8 cellular contexts compared by ENCODE assay signal in the genomic region with DNA sequence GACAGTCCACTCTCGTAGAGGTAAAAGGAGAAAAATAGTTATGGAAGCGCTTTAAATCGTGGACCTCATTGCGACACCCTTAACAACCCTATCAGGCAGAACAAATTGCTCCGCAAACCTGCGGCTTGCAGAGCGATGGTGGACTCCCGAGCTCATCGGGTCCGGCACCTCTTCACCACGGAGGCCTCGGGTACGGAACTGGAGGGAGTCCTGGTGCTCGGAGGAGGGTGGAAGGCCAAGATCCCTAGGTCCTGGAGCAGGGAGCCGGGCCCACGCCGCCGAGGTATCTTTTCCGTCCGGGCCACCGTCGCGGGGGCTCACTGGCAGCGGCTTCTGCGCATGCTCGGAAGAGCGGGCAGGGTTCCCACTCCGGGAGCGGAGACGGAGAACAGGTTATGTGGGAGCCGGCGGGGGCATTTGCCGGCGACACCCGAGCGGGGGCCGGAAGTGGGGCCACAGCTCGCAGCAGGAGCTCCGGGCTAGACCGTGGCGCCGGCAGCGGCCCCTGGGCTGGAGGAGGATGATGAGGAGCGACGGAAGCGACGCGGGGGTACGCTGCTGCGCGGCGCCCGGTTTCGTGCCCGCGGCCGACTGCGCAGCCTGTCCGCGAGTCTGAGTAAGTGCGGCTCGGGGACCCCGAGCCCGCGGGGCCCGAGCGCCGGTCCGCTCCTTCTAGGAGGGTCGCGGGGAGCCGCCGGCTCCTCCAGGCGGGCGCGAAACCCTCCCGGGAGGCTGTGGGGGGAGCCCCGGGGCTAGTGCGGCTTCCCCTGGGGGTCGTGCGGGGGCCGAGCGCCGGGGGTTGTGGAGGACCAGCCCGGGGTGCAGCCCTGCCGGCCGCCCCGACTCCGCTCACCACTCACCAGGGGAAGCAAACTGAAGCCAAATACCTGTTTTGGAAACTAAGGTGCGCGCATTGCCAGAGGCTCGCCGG. TPM values are rescaled to one million over a fixed set of nuclear protein-coding genes. Genes with fewer than 3 reads are reported as not detected.
DNase-seq lines count a peak whose midpoint lies in the region; ATAC-seq and TF ChIP-seq lines count a peak whose summit lies in the region.

A gene (plus strand): TSS at position 349 of the 931 bp plus-strand sequence. CDS start 10,827 bp downstream, outside the sequence.

- 0 out of 2 replicates have a peak, but pooled peaks cover 3% of the 10 kb centered on the region for H3F3A ChIP-seq in GM23338 (replicated peaks; ENCODE audit: low read depth)

- H2AFZ ChIP-seq in GM23338: peak within 1 kb of the TSS; percentile 98

- peaks cover 6% of the 10 kb centered on the region for H3K27me3 Mint-ChIP-seq in GM23338 (ENCODE audit: insufficient read depth, low read depth, poor library complexity)
- no peaks in the 10 kb centered on the region for H3K27me3 Mint-ChIP-seq in activated T-helper 2 cell treated with anti-CD3 and anti-CD28 coated beads, Interferon-gamma antibody, Interleukin-2, Interleukin-4, amounts not matched to agents 10 μg/mL and 5 μg/mL and 100 μg/mL, durations not matched to agents 14 hours and 24 hours and 36 hours (ENCODE audit: low read depth)
- H3K27me3 Mint-ChIP-seq in natural killer cell treated with Interleukin-12 subunit alpha and Interleukin-12 subunit beta and Interleukin-15 and Interleukin-18, amount 100 ng/mL, for 72 hours: no peaks in the 10 kb centered on the region

- peak; percentile 91 for DNase-seq in EL
- peak; percentile 95 for DNase-seq in GM23338 (ENCODE audit: low spot score)
- peak; percentile 89 to 90 for DNase-seq in Kasumi-1 (lab: John Stamatoyannopoulos, UW)
- DNase-seq in RPMI8226: peak; percentile 93
- peak; percentile 88 for DNase-seq in activated T-helper 2 cell treated with anti-CD3 and anti-CD28 coated beads, Interferon-gamma antibody, Interleukin-2, Interleukin-4, amounts not matched to agents 10 μg/mL and 5 μg/mL and 100 μg/mL, durations not matched to agents 14 hours and 24 hours and 36 hours (ENCODE audit: low spot score)
- DNase-seq in fibroblast of pulmonary artery (ENCODE audit: low read depth): peak; percentile 92
- peak; percentile 93 for DNase-seq in natural killer cell treated with Interleukin-12 subunit alpha and Interleukin-12 subunit beta and Interleukin-15 and Interleukin-18, amount 100 ng/mL, for 72 hours (ENCODE audit: low spot score)
- DNase-seq in stimulated activated naive CD4-positive, alpha-beta T cell treated with Interleukin-2 at 50 U/mL for 16 hours (lab: John Stamatoyannopoulos, UW): peak; percentile 91

- no peaks in the 10 kb centered on the region for H3K27me3 ChIP-seq in GM23338 (ENCODE audit: insufficient read depth)

- peaks cover 6% of the 10 kb centered on the region; the same call in 1 of the 2 replicates for H4K20me1 ChIP-seq in GM23338 (replicated peaks; ENCODE audit: insufficient read depth)

- TF ChIP-seq CTCF in GM23338 (conservative IDR thresholded peaks at IDR 0.05; ENCODE audit: low read depth in 2 of 2) (no peak), fibroblast of pulmonary artery (IDR thresholded peaks at IDR 0.05; ENCODE audit: low read length, missing control alignments) (no peak)

- intact Hi-C loops in activated T-helper 2 cell treated with anti-CD3 and anti-CD28 coated beads, Interferon-gamma antibody, Interleukin-2, Interleukin-4, amounts not matched to agents 10 μg/mL and 5 μg/mL and 100 μg/mL, durations not matched to agents 14 hours and 24 hours and 36 hours (cut with micrococcal nuclease): loop anchor here (1.0 to 5.0 kb wide), 3 partner anchors 697 to 1651 kb away; a partner anchor contains a TSS

- H3K79me2 ChIP-seq in GM23338 (replicated peaks; ENCODE audit: insufficient read depth): peaks cover 46% of the 10 kb centered on the region

- H3K36me3 ChIP-seq in GM23338 (ENCODE audit: insufficient read depth): no peaks in the 10 kb centered on the region

- peak within 1 kb of the TSS; percentile 87 for H3K4me2 ChIP-seq in GM23338

- H3K4me3 Mint-ChIP-seq in GM23338: peak within 1 kb of the TSS; percentile 91
- H3K4me3 Mint-ChIP-seq in activated T-helper 2 cell treated with anti-CD3 and anti-CD28 coated beads, Interferon-gamma antibody, Interleukin-2, Interleukin-4, amounts not matched to agents 10 μg/mL and 5 μg/mL and 100 μg/mL, durations not matched to agents 14 hours and 24 hours and 36 hours (ENCODE audit: low read depth): peak within 1 kb of the TSS; percentile 91
- H3K4me3 Mint-ChIP-seq in natural killer cell treated with Interleukin-12 subunit alpha and Interleukin-12 subunit beta and Interleukin-15 and Interleukin-18, amount 100 ng/mL, for 72 hours: peak within 1 kb of the TSS; percentile 93

- H3K36me3 Mint-ChIP-seq in GM23338 (ENCODE audit: low read depth): no peaks in the 10 kb centered on the region
- no peaks in the 10 kb centered on the region for H3K36me3 Mint-ChIP-seq in activated T-helper 2 cell treated with anti-CD3 and anti-CD28 coated beads, Interferon-gamma antibody, Interleukin-2, Interleukin-4, amounts not matched to agents 10 μg/mL and 5 μg/mL and 100 μg/mL, durations not matched to agents 14 hours and 24 hours and 36 hours (ENCODE audit: low read depth)
- peaks cover 6% of the 10 kb centered on the region for H3K36me3 Mint-ChIP-seq in natural killer cell treated with Interleukin-12 subunit alpha and Interleukin-12 subunit beta and Interleukin-15 and Interleukin-18, amount 100 ng/mL, for 72 hours

- peak within 1 kb of the TSS; percentile 93 for H3K4me3 ChIP-seq in GM23338
- H3K4me3 ChIP-seq in fibroblast of pulmonary artery (replicated peaks; ENCODE audit: low read depth, low read length): peak within 1 kb of the TSS; percentile 88

- peak within 1 kb of the TSS; percentile 95 for H3K27ac Mint-ChIP-seq in GM23338
- peak within 1 kb of the TSS; percentile 88 for H3K27ac Mint-ChIP-seq in activated T-helper 2 cell treated with anti-CD3 and anti-CD28 coated beads, Interferon-gamma antibody, Interleukin-2, Interleukin-4, amounts not matched to agents 10 μg/mL and 5 μg/mL and 100 μg/mL, durations not matched to agents 14 hours and 24 hours and 36 hours
- H3K27ac Mint-ChIP-seq in natural killer cell treated with Interleukin-12 subunit alpha and Interleukin-12 subunit beta and Interleukin-15 and Interleukin-18, amount 100 ng/mL, for 72 hours: peak within 1 kb of the TSS; percentile 95 to 97

- peak within 1 kb of the TSS; percentile 96 for H3K27ac ChIP-seq in GM23338 (ENCODE audit: low read depth)

- no peaks in the 10 kb centered on the region for H3K9me2 ChIP-seq in GM23338 (ENCODE audit: insufficient read depth)

- peaks cover 23% of the 10 kb centered on the region for H3K4me1 Mint-ChIP-seq in GM23338
- H3K4me1 Mint-ChIP-seq in activated T-helper 2 cell treated with anti-CD3 and anti-CD28 coated beads, Interferon-gamma antibody, Interleukin-2, Interleukin-4, amounts not matched to agents 10 μg/mL and 5 μg/mL and 100 μg/mL, durations not matched to agents 14 hours and 24 hours and 36 hours (ENCODE audit: low read depth): peaks cover 30% of the 10 kb centered on the region
- H3K4me1 Mint-ChIP-seq in natural killer cell treated with Interleukin-12 subunit alpha and Interleukin-12 subunit beta and Interleukin-15 and Interleukin-18, amount 100 ng/mL, for 72 hours (ENCODE audit: low read depth in 2 of 2): peaks cover 30 to 38% of the 10 kb centered on the region in 2 donors

- H3K9me3 Mint-ChIP-seq in GM23338: no peaks in the 10 kb centered on the region
- H3K9me3 Mint-ChIP-seq in activated T-helper 2 cell treated with anti-CD3 and anti-CD28 coated beads, Interferon-gamma antibody, Interleukin-2, Interleukin-4, amounts not matched to agents 10 μg/mL and 5 μg/mL and 100 μg/mL, durations not matched to agents 14 hours and 24 hours and 36 hours: no peaks in the 10 kb centered on the region
- H3K9me3 Mint-ChIP-seq in natural killer cell treated with Interleukin-12 subunit alpha and Interleukin-12 subunit beta and Interleukin-15 and Interleukin-18, amount 100 ng/mL, for 72 hours: no peaks in the 10 kb centered on the region

- peak; percentile 68 for ATAC-seq in GM23338
- peak; percentile 91 to 95 for ATAC-seq in natural killer cell treated with Interleukin-12 subunit alpha and Interleukin-12 subunit beta and Interleukin-15 and Interleukin-18, amount 100 ng/mL, for 72 hours

- H3K4me1 ChIP-seq in GM23338 (ENCODE audit: insufficient read depth): peaks cover 16% of the 10 kb centered on the region

TF ChIP-seq in GM23338, 12 proteins besides CTCF, POLR2A, EP300 and RAD21 (continues in another document):
- TF ChIP-seq EZH2 (IDR thresholded peaks at IDR 0.05; ENCODE audit: low read depth, unreplicated experiment) (no peak), NANOG (IDR thresholded peaks at IDR 0.05; ENCODE audit: borderline replicate concordance) (no peak), POLR2AphosphoS5 (IDR thresholded peaks at IDR 0.05; ENCODE audit: low read depth) (peak; percentile 51), STAT1 (IDR thresholded peaks at IDR 0.05; ENCODE audit: unreplicated experiment) (no peak), CREB1 (CRISPR knock-in tag; IDR thresholded peaks at IDR 0.05; ENCODE audit: low read depth) (peak; percentile 84), JUNB (IDR thresholded peaks at IDR 0.05; ENCODE audit: unreplicated experiment) (no peak), ZNF331 (CRISPR knock-in tag; IDR thresholded peaks at IDR 0.05; ENCODE audit: low read depth) (0 out of 2 replicates have a peak, but pooled peaks have one; percentile 9), EZH2phosphoT487 (IDR thresholded peaks at IDR 0.05; ENCODE audit: unreplicated experiment) (no peak)
- TF ChIP-seq, protein P1, sequence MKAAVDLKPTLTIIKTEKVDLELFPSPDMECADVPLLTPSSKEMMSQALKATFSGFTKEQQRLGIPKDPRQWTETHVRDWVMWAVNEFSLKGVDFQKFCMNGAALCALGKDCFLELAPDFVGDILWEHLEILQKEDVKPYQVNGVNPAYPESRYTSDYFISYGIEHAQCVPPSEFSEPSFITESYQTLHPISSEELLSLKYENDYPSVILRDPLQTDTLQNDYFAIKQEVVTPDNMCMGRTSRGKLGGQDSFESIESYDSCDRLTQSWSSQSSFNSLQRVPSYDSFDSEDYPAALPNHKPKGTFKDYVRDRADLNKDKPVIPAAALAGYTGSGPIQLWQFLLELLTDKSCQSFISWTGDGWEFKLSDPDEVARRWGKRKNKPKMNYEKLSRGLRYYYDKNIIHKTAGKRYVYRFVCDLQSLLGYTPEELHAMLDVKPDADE (IDR thresholded peaks at IDR 0.05): peak; percentile 65

RNA-seq across cellular contexts. Expression of the gene that starts here (rescaled TPM):
- total RNA-seq in GM23338 (2014; rRNA removed; shearing (Covaris generic)): 10.4 and 10.9 TPM in 2 replicates
- polyA plus RNA-seq in GM23338 (2016; fragmentation: Nextera tagmentation; extraction: Ambion mirVana): 4.6 and 5.4 TPM in 2 replicates
- total RNA-seq in activated T-helper 2 cell treated with anti-CD3 and anti-CD28 coated beads, Interferon-gamma antibody, Interleukin-2, Interleukin-4, amounts not matched to agents 10 μg/mL and 5 μg/mL and 100 μg/mL, durations not matched to agents 14 hours and 24 hours and 36 hours: 6.0 and 6.8 TPM in 2 replicates
- total RNA-seq in natural killer cell treated with Interleukin-12 subunit alpha and Interleukin-12 subunit beta and Interleukin-15 and Interleukin-18, amount 100 ng/mL, for 72 hours: 1 to 10 TPM; 6.5 to 9.9 TPM

Comparison
In these comparisons a context has a peak if more than half of its experiments do, and no peak if none do; other contexts are left out.
1. Peak in every context shown above with its lines: DNase-seq, ATAC-seq, H3K4me3 ChIP-seq and H3K27ac ChIP-seq.